ENCODE assay signal across 17 cellular contexts in genomic region chrX:39017716-39018115, GRCh38.
A peak's percentile ranks its signal among the peaks of the same experiment; 100 is the strongest.
DNase-seq lines count a peak whose midpoint lies in the region; TF ChIP-seq lines count a peak whose summit lies in the region.
"Had no signal": no experiment of that assay in that cellular context is flagged by ENCODE, and none has a peak within 500 bp of the region (broad histone marks: within the 10 kb centered on the region; RNA-seq: fewer than 3 reads in every experiment).

No MANE protein-coding gene starts in this region.

- no TSS peak for BruUV-seq in Caco-2 (replicated peaks; lab: Mats Ljungman, UMichigan)

- peak overlapping the region; percentile 65 for H3K27ac Mint-ChIP-seq in Caco-2 (ENCODE audit: unreplicated experiment)
- H3K27ac Mint-ChIP-seq in progenitor cell of endocrine pancreas = peak overlapping the region; percentile 95
- H3K27ac Mint-ChIP-seq: CD4-positive, CD25-positive, alpha-beta regulatory T cell; IgD-negative memory B cell had no signal

- H3K27me3 ChIP-seq in Caco-2 (replicated peaks; ENCODE audit: control insufficient read depth, insufficient read depth, low read length) = no peaks in the 10 kb centered on the region
- no peaks in the 10 kb centered on the region for H3K27me3 ChIP-seq in NT2/D1 (ENCODE audit: insufficient read depth, insufficient read length)
- H3K27me3 ChIP-seq: SJSA1 had no signal

- H3K4me3 Mint-ChIP-seq in Caco-2 (ENCODE audit: unreplicated experiment) (peak overlapping the region; percentile 46), progenitor cell of endocrine pancreas (ENCODE audit: low read depth) (no peak overlapping the region)
- H3K4me3 Mint-ChIP-seq: CD4-positive, CD25-positive, alpha-beta regulatory T cell; IgD-negative memory B cell had no signal

- H3K4me1 Mint-ChIP-seq in Caco-2 (ENCODE audit: low read depth, unreplicated experiment) (peaks cover 14% of the 10 kb centered on the region), progenitor cell of endocrine pancreas (ENCODE audit: low read depth) (peaks cover 45% of the 10 kb centered on the region)
- H3K4me1 Mint-ChIP-seq: CD4-positive, CD25-positive, alpha-beta regulatory T cell; IgD-negative memory B cell had no signal

- H3K4me1 ChIP-seq in Caco-2 (peaks cover 34% of the 10 kb centered on the region), NT2/D1 (ENCODE audit: insufficient read depth, insufficient read length) (peaks cover 4% of the 10 kb centered on the region)

- no peaks in the 10 kb centered on the region for H3K36me3 ChIP-seq in Caco-2 (ENCODE audit: control insufficient read depth, insufficient read depth, low read length)
- no peaks in the 10 kb centered on the region for H3K36me3 ChIP-seq in NT2/D1 (ENCODE audit: insufficient read depth, insufficient read length, low read length)
- H3K36me3 ChIP-seq: SJSA1 had no signal

- CTCF ChIA-PET in Caco-2 (lab: Charles Lee) = no interaction called here

- H3K4me3 ChIP-seq in Caco-2 (ENCODE audit: low read depth, low read length) = no peak overlapping the region
- H3K4me3 ChIP-seq in NT2/D1 (ENCODE audit: insufficient read length, low read depth) = no peak overlapping the region
- H3K4me3 ChIP-seq: SJSA1 had no signal

- DNase-seq in Caco-2 = peak; percentile 68 to 81
- DNase-seq in NT2/D1 (ENCODE audit: low read depth, low spot score) = peak; percentile 13
- DNase-seq in iPS-NIHi7 (ENCODE audit: extremely low spot score) = peak; percentile 45
- DNase-seq in progenitor cell of endocrine pancreas (ENCODE audit: low spot score, unreplicated experiment) = no peak
- DNase-seq in NCI-H2029 (lab: John Stamatoyannopoulos, UW) = no peak
- DNase-seq in SKM-1 treated with dmso at 0.1 percent for 144 hours (lab: John Stamatoyannopoulos, UW; ENCODE audit: unreplicated experiment) = no peak
- DNase-seq in D341Med (ENCODE audit: low spot score) = no peak
- DNase-seq: CD4-positive, CD25-positive, alpha-beta regulatory T cell; Kasumi-1; MM.1S; NCI-H1092 treated with DMSO at 0.1 percent for 48 hours; NCI-H1694 treated with DMSO at 0.1 percent for 48 hours; NCI-H2171; NCI-H446 treated with DMSO at 0.1 percent for 48 hours; NCI-H748 treated with DMSO at 0.1 percent for 48 hours had no signal

- TF ChIP-seq CTCF in Caco-2 (IDR thresholded peaks at IDR 0.05; ENCODE audit: insufficient read depth in 1 of 2, low read depth in 1 of 2, low read length in 1 of 2, severe bottlenecking in 1 of 2, unreplicated experiment in 1 of 2) (no peak), progenitor cell of endocrine pancreas (IDR thresholded peaks at IDR 0.05; ENCODE audit: unreplicated experiment) (no peak)

- no peak overlapping the region for H3K9ac ChIP-seq in NT2/D1 (ENCODE audit: insufficient read length, low read depth)

- H3K36me3 Mint-ChIP-seq in Caco-2 (ENCODE audit: insufficient read depth, unreplicated experiment) (no peaks in the 10 kb centered on the region), progenitor cell of endocrine pancreas (ENCODE audit: insufficient read depth) (no peaks in the 10 kb centered on the region)
- H3K36me3 Mint-ChIP-seq: CD4-positive, CD25-positive, alpha-beta regulatory T cell; IgD-negative memory B cell had no signal

- H3K27me3 Mint-ChIP-seq in Caco-2 (ENCODE audit: insufficient read depth, unreplicated experiment) (no peaks in the 10 kb centered on the region), progenitor cell of endocrine pancreas (no peaks in the 10 kb centered on the region)

- POLR2A ChIA-PET in Caco-2 (lab: Charles Lee) = interaction anchor here (0.6 kb wide), 1 partner anchor 214 kb away, joined by 3 read pairs; no protein-coding TSS in a partner anchor

- intact Hi-C loops in Caco-2 (cut with micrococcal nuclease; ENCODE audit: unreplicated experiment) = loop anchor here (1.0 kb wide), 2 partner anchors 27 to 216 kb away; partner anchors contain the start of gene MID1IP1

- H3K9me3 ChIP-seq in Caco-2 (no peaks in the 10 kb centered on the region), NT2/D1 (ENCODE audit: insufficient read depth, low read length) (no peaks in the 10 kb centered on the region)
- H3K9me3 ChIP-seq: SJSA1 had no signal

- no peaks in the 10 kb centered on the region for H3K9me3 Mint-ChIP-seq in Caco-2 (ENCODE audit: unreplicated experiment)
- H3K9me3 Mint-ChIP-seq in progenitor cell of endocrine pancreas (ENCODE audit: low read depth) = peaks cover 17% of the 10 kb centered on the region
- H3K9me3 Mint-ChIP-seq: IgD-negative memory B cell had no signal

Comparison
In these comparisons a context has a peak if more than half of its experiments do, and no peak if none do; other contexts are left out.
1. DNase-seq: peak in Caco-2 (2 of 2), NT2/D1 (single experiment) and iPS-NIHi7 (single experiment); none in progenitor cell of endocrine pancreas (single experiment), NCI-H2029 (single experiment), SKM-1 treated with dmso at 0.1 percent for 144 hours (single experiment) and D341Med (single experiment).